In the genomic region with DNA sequence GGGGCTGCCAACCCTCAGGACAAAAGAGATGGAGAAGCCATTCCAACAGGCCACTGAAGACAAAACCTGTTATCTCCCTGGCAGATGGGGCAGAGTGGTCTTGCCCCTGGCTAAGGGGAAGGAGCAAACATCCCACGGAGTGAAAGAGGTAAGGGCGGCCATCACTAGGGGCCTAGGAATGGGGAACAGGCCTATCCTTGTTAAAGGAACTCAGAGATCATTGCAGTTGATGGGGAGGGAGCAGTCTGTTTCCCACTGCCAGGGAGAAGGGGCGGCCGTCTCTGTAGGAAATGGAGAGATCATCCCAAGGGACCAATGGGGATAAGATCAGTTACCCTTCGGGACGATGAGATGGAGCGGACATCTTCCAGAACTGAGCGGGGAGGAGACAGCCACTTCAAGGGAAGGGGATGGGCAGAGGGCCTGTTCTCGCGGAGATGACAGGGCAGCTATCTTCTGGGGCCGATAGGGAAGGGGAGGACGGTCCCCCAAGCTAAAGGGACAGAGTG, we compare ENCODE assay signal across 1 cellular context.
TF ChIP-seq lines count a peak whose summit lies in the region.

No MANE protein-coding gene starts in this region.

TF ChIP-seq in A549, 52 proteins besides CTCF, POLR2A, EP300 and RAD21 (continued from another document):
- TF ChIP-seq NFE2L2 (conservative IDR thresholded peaks at IDR 0.05; ENCODE audit: low read length) (no peak), MAZ (IDR thresholded peaks at IDR 0.05; ENCODE audit: borderline replicate concordance, low read depth, low read length) (no peak)
